ENCODE assay signal across 12 cellular contexts in the genomic region with DNA sequence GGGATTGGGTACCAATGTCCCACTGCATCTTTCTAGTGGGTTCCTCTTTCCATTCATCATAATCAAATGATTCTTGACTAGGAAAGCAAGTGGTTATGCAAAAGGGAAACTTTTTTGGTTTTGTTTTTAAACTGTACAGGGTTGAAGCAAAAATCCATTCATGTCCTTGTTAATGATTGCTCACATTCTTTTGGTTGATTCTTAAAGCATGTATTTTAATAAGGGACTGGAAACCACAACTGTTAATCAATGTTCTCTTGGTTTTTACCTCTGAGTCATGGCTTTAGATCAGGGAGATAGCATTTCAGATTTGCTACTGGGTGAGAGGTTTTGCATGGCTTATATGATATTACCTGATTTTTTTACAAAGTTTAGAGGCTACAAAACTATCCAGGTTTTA.
A peak's percentile ranks its signal among the peaks of the same experiment; 100 is the strongest.
DNase-seq lines count a peak whose midpoint lies in the region; ATAC-seq and TF ChIP-seq lines count a peak whose summit lies in the region.
"Had no signal": no experiment of that assay in that cellular context is flagged by ENCODE, and none has a peak within 500 bp of the region (broad histone marks: within the 10 kb centered on the region; RNA-seq: fewer than 3 reads in every experiment).

No MANE protein-coding gene starts in this region.

- peak; percentile 92 for DNase-seq in kidney tubule cell (ENCODE audit: low spot score)
- no peak for DNase-seq in LoVo (ENCODE audit: low spot score)
- no peak for DNase-seq in H9
- DNase-seq: activated CD4-positive, alpha-beta T cell treated with anti-CD3 and anti-CD28 coated beads, Interleukin-2, amount 50 U/mL, for 48 hours; NCI-H2171; stimulated activated CD4-positive, alpha-beta T cell treated with anti-CD3 and anti-CD28 coated beads, Interleukin-4, amount 100 ng/mL, for 4 hours had no signal

- no peaks in the 10 kb centered on the region for H3K79me1 ChIP-seq in H9 (ENCODE audit: insufficient read depth, low read depth, low read length, poor library complexity, severe bottlenecking)

- no peaks in the 10 kb centered on the region for H3K4me1 Mint-ChIP-seq in activated T-helper 17 cell treated with anti-CD3 and anti-CD28 coated beads, Interleukin-2, amount 50 U/mL, for 72 hours
- peaks cover 19 to 22% of the 10 kb centered on the region in 2 experiments for H3K4me1 Mint-ChIP-seq in H9

- H2BK20ac ChIP-seq in H9 (ENCODE audit: low read depth, low read length, poor library complexity, severe bottlenecking) = no peak overlapping the region

- no peaks in the 10 kb centered on the region for H3K23me2 ChIP-seq in H9 (ENCODE audit: insufficient read length, low read depth, low read length, poor library complexity, severe bottlenecking)

- H3K23ac ChIP-seq in H9 (ENCODE audit: insufficient read length, low read depth, low read length) = no peak overlapping the region

- no peak overlapping the region for H3K27ac ChIP-seq in H9 (ENCODE audit: insufficient read length, low read depth, low read length)
- H3K27ac ChIP-seq: C4-2B had no signal

- H3K36me3 Mint-ChIP-seq in activated T-helper 17 cell treated with anti-CD3 and anti-CD28 coated beads, Interleukin-2, amount 50 U/mL, for 72 hours (ENCODE audit: low read depth) = no peaks in the 10 kb centered on the region
- H3K36me3 Mint-ChIP-seq in H9 (ENCODE audit: insufficient read depth in 1 of 3, low read depth in 3 of 3) = peaks cover 0 to 6% (median 0%) of the 10 kb centered on the region in 3 experiments; a peak in 2 of 7 replicates

- no peaks in the 10 kb centered on the region for H3K79me2 ChIP-seq in H9 (ENCODE audit: insufficient read depth, low read length)

- no peak overlapping the region for H3T11ph ChIP-seq in H9 (ENCODE audit: low read length)

- H3K9ac ChIP-seq in H9 (ENCODE audit: extremely low read depth, insufficient read length, low read length) = no peak overlapping the region

- no peaks in the 10 kb centered on the region for H3K9me3 Mint-ChIP-seq in activated T-helper 17 cell treated with anti-CD3 and anti-CD28 coated beads, Interleukin-2, amount 50 U/mL, for 72 hours
- H3K9me3 Mint-ChIP-seq in H9 = peaks cover 0 to 3% of the 10 kb centered on the region in 2 experiments; a peak in 2 of 5 replicates

- H3K27me3 Mint-ChIP-seq in activated T-helper 17 cell treated with anti-CD3 and anti-CD28 coated beads, Interleukin-2, amount 50 U/mL, for 72 hours = peaks cover 8% of the 10 kb centered on the region
- peaks cover 2% of the 10 kb centered on the region; the same call in 1 of the 2 replicates for H3K27me3 Mint-ChIP-seq in H9 (ENCODE audit: low read depth)

- H3K27me3 ChIP-seq in H9 (ENCODE audit: insufficient read depth, low read length) = no peaks in the 10 kb centered on the region

- no peak overlapping the region for H3K14ac ChIP-seq in H9 (ENCODE audit: insufficient read depth, low read length)

- ATAC-seq in GM18907 (IDR thresholded peaks at IDR 0.05; ENCODE audit: unreplicated experiment) (peak; percentile 92), GM21825 (IDR thresholded peaks at IDR 0.05; ENCODE audit: unreplicated experiment) (peak; percentile 86), HG03432 (IDR thresholded peaks at IDR 0.05; ENCODE audit: unreplicated experiment) (peak; percentile 87), GM21576 (IDR thresholded peaks at IDR 0.05; ENCODE audit: unreplicated experiment) (no peak)
- ATAC-seq in activated T-helper 17 cell treated with anti-CD3 and anti-CD28 coated beads, Interleukin-2, amount 50 U/mL, for 72 hours (replicated peaks) = no peak

- no peak overlapping the region for H3K18ac ChIP-seq in H9 (ENCODE audit: insufficient read length, low read depth, low read length)

- no peak overlapping the region for H3K4me3 Mint-ChIP-seq in activated T-helper 17 cell treated with anti-CD3 and anti-CD28 coated beads, Interleukin-2, amount 50 U/mL, for 72 hours
- no peak overlapping the region for H3K4me3 Mint-ChIP-seq in H9

- H3K56ac ChIP-seq in H9 (ENCODE audit: insufficient read length, low read depth, low read length) = no peak overlapping the region

- no peak overlapping the region for H4K91ac ChIP-seq in H9 (ENCODE audit: insufficient read length, low read depth, low read length)

- no peaks in the 10 kb centered on the region for H4K20me1 ChIP-seq in H9 (ENCODE audit: control insufficient read depth, insufficient read depth, insufficient read length)

- H2BK5ac ChIP-seq in H9 (ENCODE audit: insufficient read length, low read length) = no peak overlapping the region

- H2BK120ac ChIP-seq in H9 (ENCODE audit: low read depth, low read length, poor library complexity, severe bottlenecking) = no peak overlapping the region

- no peaks in the 10 kb centered on the region for H3K4me1 ChIP-seq in H9 (ENCODE audit: insufficient read depth, low read length)

- H4K5ac ChIP-seq in H9 (ENCODE audit: insufficient read length, low read depth, low read length) = no peak overlapping the region

- H2AFZ ChIP-seq in H9 (ENCODE audit: low read length) = no peak overlapping the region

- TF ChIP-seq CTCF in H9 (conservative IDR thresholded peaks at IDR 0.05) = no peak

- no peak overlapping the region for H2AK5ac ChIP-seq in H9 (ENCODE audit: insufficient read length, low read length)

- no peak overlapping the region for H4K8ac ChIP-seq in H9 (replicated peaks; ENCODE audit: insufficient read length, low read depth, low read length)

- H2BK12ac ChIP-seq in H9 (ENCODE audit: insufficient read length, low read depth, low read length) = no peak overlapping the region

- H3K4ac ChIP-seq in H9 (ENCODE audit: low read depth, low read length) = no peak overlapping the region

- H3K27ac Mint-ChIP-seq in activated T-helper 17 cell treated with anti-CD3 and anti-CD28 coated beads, Interleukin-2, amount 50 U/mL, for 72 hours = no peak overlapping the region
- no peak overlapping the region for H3K27ac Mint-ChIP-seq in H9

- no peaks in the 10 kb centered on the region for H3K9me3 ChIP-seq in H9 (ENCODE audit: control insufficient read depth, low read depth, low read length)

- no peak overlapping the region for H2BK15ac ChIP-seq in H9 (ENCODE audit: low read depth, low read length)

- H3K4me2 ChIP-seq in H9 (ENCODE audit: insufficient read depth, insufficient read length, low read length) = no peak overlapping the region

Comparison
In these comparisons a context has a peak if more than half of its experiments do, and no peak if none do; other contexts are left out.
1. ATAC-seq: peak in GM18907 (single experiment), GM21825 (single experiment) and HG03432 (single experiment); none in activated T-helper 17 cell treated with anti-CD3 and anti-CD28 coated beads, Interleukin-2, amount 50 U/mL, for 72 hours (single experiment) and GM21576 (single experiment).